ENCODE assay signal across 25 cellular contexts in the genomic region with DNA sequence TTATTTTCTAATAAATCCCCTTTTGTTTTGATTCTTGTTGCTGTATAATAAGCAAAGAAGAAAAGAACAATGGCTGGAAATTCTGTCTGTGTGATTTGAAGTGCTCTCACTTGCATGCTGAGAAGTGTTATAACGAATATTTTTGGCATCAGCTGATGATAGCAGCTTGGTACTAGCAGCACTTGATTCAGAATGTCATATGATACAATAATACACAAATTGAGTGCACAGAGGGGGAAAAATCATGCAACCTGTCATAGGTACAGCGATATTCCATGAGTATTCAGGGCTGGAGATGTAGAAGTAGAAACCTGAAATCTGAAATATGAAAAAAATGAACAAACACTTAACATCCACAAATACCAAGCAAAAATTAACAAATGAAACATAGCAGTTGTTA.
A peak's percentile ranks its signal among the peaks of the same experiment; 100 is the strongest.
DNase-seq lines count a peak whose midpoint lies in the region; TF ChIP-seq lines count a peak whose summit lies in the region.
"Had no signal": no experiment of that assay in that cellular context is flagged by ENCODE, and none has a peak within 500 bp of the region (broad histone marks: within the 10 kb centered on the region; RNA-seq: fewer than 3 reads in every experiment).

No MANE protein-coding gene starts in this region.

- H3K36me3 ChIP-seq in right atrium auricular region, result no peaks in the 10 kb centered on the region
- H3K36me3 ChIP-seq: BLaER1 treated with 17β-estradiol and CSF1 and Interleukin-3, amounts not matched to agents 10 nM and 100 nM; ovary; transverse colon had no signal

- no peak for TF ChIP-seq CTCF in right atrium auricular region (IDR thresholded peaks at IDR 0.05)

- peak overlapping the region; percentile 53 for H3K27ac ChIP-seq in caudate nucleus (ENCODE audit: low read depth, low read length)
- H3K27ac ChIP-seq in right atrium auricular region, result peak overlapping the region; percentile 24 to 76
- H3K27ac ChIP-seq: BLaER1 treated with 17β-estradiol and CSF1 and Interleukin-3, amounts not matched to agents 10 nM and 100 nM; KMS-11; ovary; PC-9 had no signal

- DNase-seq in DMS79 treated with DMSO at 0.1 percent for 48 hours (lab: John Stamatoyannopoulos, UW) (peak; percentile 99), NCI-H1105 treated with DMSO at 0.1 percent for 48 hours (lab: John Stamatoyannopoulos, UW) (peak; percentile 57), caudate nucleus (lab: John Stamatoyannopoulos, UW) (peak in 3 of 61 donors; percentile 14 to 88 (median 21)), right atrium auricular region (ENCODE audit: low spot score) (no peak), D341Med (ENCODE audit: low spot score) (no peak), RPMI8226 (no peak), NCI-H446 (lab: John Stamatoyannopoulos, UW) (no peak)
- DNase-seq: activated CD4-positive, alpha-beta T cell treated with anti-CD3 and anti-CD28 coated beads, Interleukin-2, amount 50 U/mL, for 1 hour; activated gamma-delta T cell treated with Interleukin-2 at 50 U/mL for 16 hours; activated naive CD8-positive, alpha-beta T cell treated with anti-CD3 and anti-CD28 coated beads, Interleukin-2, amount 50 U/mL, for 24 hours; activated T-cell treated with anti-CD3 and anti-CD28 coated beads, Interleukin-2, amount 50 U/mL, for 4 hours; Caco-2; mammary epithelial cell; MM.1S; NCI-H187 treated with DMSO at 0.1 percent for 48 hours; NCI-H510A; nephron progenitor cell; ovary; PC-9; retina; SHP77 treated with DMSO at 0.1 percent for 48 hours; stimulated activated CD4-positive, alpha-beta T cell treated with anti-CD3 and anti-CD28 coated beads, Interleukin-2, amount 100 ng/mL, for 24 hours; transverse colon had no signal

- H3K4me1 ChIP-seq in right atrium auricular region, result peaks cover 0 to 26% of the 10 kb centered on the region in 2 donors
- H3K4me1 ChIP-seq: BLaER1 treated with 17β-estradiol and CSF1 and Interleukin-3, amounts not matched to agents 10 nM and 100 nM; Caco-2 had no signal

- H3K9me3 ChIP-seq in right atrium auricular region, result no peaks in the 10 kb centered on the region
- H3K9me3 ChIP-seq: BLaER1 treated with 17β-estradiol and CSF1 and Interleukin-3, amounts not matched to agents 10 nM and 100 nM; Caco-2; ovary; transverse colon had no signal

- no peaks in the 10 kb centered on the region for H3K27me3 ChIP-seq in right atrium auricular region
- H3K27me3 ChIP-seq: BLaER1 treated with 17β-estradiol and CSF1 and Interleukin-3, amounts not matched to agents 10 nM and 100 nM; ovary; transverse colon had no signal

- no peak overlapping the region for H3K4me3 ChIP-seq in right atrium auricular region
- H3K4me3 ChIP-seq: BLaER1 treated with 17β-estradiol and CSF1 and Interleukin-3, amounts not matched to agents 10 nM and 100 nM; ovary; PC-9; transverse colon had no signal

Comparison
In these comparisons a context has a peak if more than half of its experiments do, and no peak if none do; other contexts are left out.
1. DNase-seq: peak in DMS79 treated with DMSO at 0.1 percent for 48 hours (single experiment) and NCI-H1105 treated with DMSO at 0.1 percent for 48 hours (single experiment); none in right atrium auricular region (single experiment), D341Med (single experiment), RPMI8226 (single experiment) and NCI-H446 (0 of 2).